ENCODE assay signal across 20 cellular contexts in genomic region chr9:79222483-79222882, GRCh38.
"Had no signal": no experiment of that assay in that cellular context is flagged by ENCODE, and none has a peak within 500 bp of the region (broad histone marks: within the 10 kb centered on the region; RNA-seq: fewer than 3 reads in every experiment).

No MANE protein-coding gene starts in this region.

- H3K9me3 ChIP-seq: colonic mucosa, neutrophil, pancreas, right lobe of liver, thoracic aorta, upper lobe of right lung had no signal

- H3K27me3 ChIP-seq: body of pancreas, colonic mucosa, gastroesophageal sphincter, heart left ventricle, neutrophil, pancreas, right lobe of liver, upper lobe of right lung had no signal

- H3K27ac ChIP-seq: body of pancreas, colonic mucosa, gastroesophageal sphincter, heart left ventricle, neutrophil, pancreas, right lobe of liver, thoracic aorta, upper lobe of right lung had no signal

- ATAC-seq: activated CD4-positive, CD25-positive, alpha-beta regulatory T cell treated with anti-CD3 and anti-CD28 coated beads, Interleukin-2, amount 50 U/mL, for 24 hours; activated T-cell treated with anti-CD3 and anti-CD28 coated beads, Interleukin-2, amount 50 U/mL, for 72 hours; body of pancreas; gastroesophageal sphincter; heart left ventricle; natural killer cell; pancreas; right lobe of liver; stimulated activated memory B cell treated with anti-CD40 and anti-IgM and Interleukin-4, amounts not matched to agents 10 μg/mL and 1 μg/mL and 100 μg/mL, for 72 hours; upper lobe of right lung had no signal

- H3K36me3 ChIP-seq: colonic mucosa, gastroesophageal sphincter, heart left ventricle, neutrophil, pancreas, right lobe of liver, thoracic aorta, upper lobe of right lung had no signal

- H3K4me1 ChIP-seq: body of pancreas, colonic mucosa, gastroesophageal sphincter, heart left ventricle, pancreas, right lobe of liver, upper lobe of right lung had no signal

- DNase-seq: activated CD4-positive, alpha-beta T cell treated with anti-CD3 and anti-CD28 coated beads, Interleukin-2, amount 10 ng/mL, durations not matched to agents 7 days and 5 days; activated CD8-positive, alpha-beta memory T cell treated with anti-CD3 and anti-CD28 coated beads for 24 hours; activated gamma-delta T cell; activated T-cell treated with anti-CD3 and anti-CD28 coated beads, Interleukin-2, amount 50 U/mL, for 72 hours; amniotic stem cell; body of pancreas; colonic mucosa; endodermal cell; heart left ventricle; natural killer cell; pancreas; right lobe of liver; stimulated activated CD4-positive, alpha-beta T cell treated with anti-CD3 and anti-CD28 coated beads, Interleukin-4, amount 100 ng/mL, for 4 hours; T1000; upper lobe of right lung had no signal

- H3K4me3 ChIP-seq: body of pancreas, colonic mucosa, gastroesophageal sphincter, heart left ventricle, pancreas, right lobe of liver, thoracic aorta, upper lobe of right lung had no signal
